Comparison of ENCODE assay signal across 16 cellular contexts in the genomic region with DNA sequence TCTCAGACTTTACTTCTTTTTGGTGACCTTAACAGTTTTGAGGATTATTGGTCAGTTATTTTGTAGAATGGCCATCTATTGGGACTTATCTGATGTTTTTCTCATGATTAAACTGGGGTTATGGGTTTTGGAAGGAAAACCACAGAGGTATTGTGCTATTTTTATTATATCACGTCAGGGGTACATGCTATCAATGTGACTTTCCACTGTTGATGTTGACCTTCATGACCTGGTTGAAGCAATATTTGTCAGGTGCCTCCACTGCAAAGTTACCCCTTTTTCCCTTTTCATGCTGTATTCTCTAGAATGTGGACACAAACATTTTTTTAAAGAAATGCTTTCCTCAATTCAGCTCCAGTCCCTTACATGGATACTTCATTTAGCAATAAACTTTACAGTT.
DNase-seq lines count a peak whose midpoint lies in the region; ATAC-seq and TF ChIP-seq lines count a peak whose summit lies in the region.
"Had no signal": no experiment of that assay in that cellular context is flagged by ENCODE, and none has a peak within 500 bp of the region (broad histone marks: within the 10 kb centered on the region; RNA-seq: fewer than 3 reads in every experiment).

No MANE protein-coding gene starts in this region.

- H3K23ac ChIP-seq in mesenchymal stem cell (ENCODE audit: low read length in 2 of 2), result no peak overlapping the region

- no peak overlapping the region for H3K14ac ChIP-seq in mesenchymal stem cell (ENCODE audit: low read length in 2 of 2)

- H3K79me1 ChIP-seq in mesenchymal stem cell (replicated peaks; ENCODE audit: low read length, poor library complexity, severe bottlenecking), result no peaks in the 10 kb centered on the region

- H2BK120ac ChIP-seq in mesenchymal stem cell (ENCODE audit: low read depth, low read length), result peak overlapping the region; percentile 37

- H3K4me3 ChIP-seq in heart left ventricle (no peak overlapping the region), mesenchymal stem cell (ENCODE audit: insufficient read depth in 1 of 2, low read depth in 1 of 2, low read length in 2 of 2) (no peak overlapping the region)
- H3K4me3 ChIP-seq: GM23338 had no signal

- TF ChIP-seq POLR2A in heart left ventricle (IDR thresholded peaks at IDR 0.05), result no peak

- H2BK15ac ChIP-seq in mesenchymal stem cell (ENCODE audit: low read depth, poor library complexity, severe bottlenecking), result no peak overlapping the region

- H3K27ac ChIP-seq in heart left ventricle (peak overlapping the region in 11 of 12 donors; percentile 52 to 85 (median 71)), mesenchymal stem cell (ENCODE audit: low read length, poor library complexity, severe bottlenecking) (no peak overlapping the region)

- DNase-seq in heart left ventricle (no peak), cardiac septum (ENCODE audit: low spot score) (no peak), left ventricle myocardium superior (no peak), left cardiac atrium (no peak), mesenchymal stem cell (no peak), islet precursor cell (no peak)
- DNase-seq: C1 segment of cervical spinal cord; Calu3; CD4-positive, alpha-beta memory T cell; COR-L47; DMS53; DMS79 treated with DMSO at 0.1 percent for 48 hours; GF-D8; H9 had no signal

- no peak overlapping the region for H3K9ac ChIP-seq in mesenchymal stem cell (ENCODE audit: low read length)

- peak overlapping the region in 1 of 2 experiments; percentile 22 for H3K4ac ChIP-seq in mesenchymal stem cell (ENCODE audit: low read depth in 1 of 2, low read length in 2 of 2)

- H2AK5ac ChIP-seq in mesenchymal stem cell (ENCODE audit: low read length, severe bottlenecking), result no peak overlapping the region

- no peaks in the 10 kb centered on the region for H3K36me3 ChIP-seq in heart left ventricle
- no peaks in the 10 kb centered on the region for H3K36me3 ChIP-seq in mesenchymal stem cell (ENCODE audit: control insufficient read depth in 1 of 2, insufficient read depth in 2 of 2, low read depth in 1 of 2, low read length in 2 of 2)

- intact Hi-C loops in heart left ventricle (cut with DNase I), result loop anchor here in 1 of 10 donors (5.0 kb wide), 1 partner anchor 154 kb away; the partner anchor contains the start of gene TSLP
- intact Hi-C loops in cardiac septum (cut with DNase I), result no loop called here
- intact Hi-C loops in left ventricle myocardium superior (cut with micrococcal nuclease), result no loop called here
- intact Hi-C loops in left cardiac atrium (cut with DNase I), result no loop called here

- TF ChIP-seq CTCF in heart left ventricle (IDR thresholded peaks at IDR 0.05), result no peak

- H2AFZ ChIP-seq in mesenchymal stem cell (ENCODE audit: low read depth, low read length), result no peak overlapping the region
- H2AFZ ChIP-seq: GM23338 had no signal

- H4K91ac ChIP-seq in mesenchymal stem cell (ENCODE audit: low read length), result no peak overlapping the region

- H3K27me3 ChIP-seq in heart left ventricle, result no peaks in the 10 kb centered on the region
- no peaks in the 10 kb centered on the region for H3K27me3 ChIP-seq in mesenchymal stem cell (ENCODE audit: control insufficient read depth in 1 of 2, insufficient read depth in 1 of 2, low read length in 2 of 2)

- no peak overlapping the region for H3K4me2 ChIP-seq in mesenchymal stem cell (ENCODE audit: low read length, poor library complexity, severe bottlenecking)
- H3K4me2 ChIP-seq: GM23338 had no signal

- H3K9me3 ChIP-seq in heart left ventricle (no peaks in the 10 kb centered on the region), mesenchymal stem cell (ENCODE audit: control insufficient read depth, low read length) (no peaks in the 10 kb centered on the region)

- peak overlapping the region in 1 of 2 experiments; percentile 4 for H2BK12ac ChIP-seq in mesenchymal stem cell (ENCODE audit: low read length in 2 of 2)

- peaks cover 0 to 38% (median 8%) of the 10 kb centered on the region in 12 donors for H3K4me1 ChIP-seq in heart left ventricle
- H3K4me1 ChIP-seq in mesenchymal stem cell (ENCODE audit: control insufficient read depth, insufficient read depth, low read depth, low read length), result no peaks in the 10 kb centered on the region

- 13 to 26% (median 19%) methylated on average over 1 of the region's 1 CpG for WGBS in heart left ventricle, 4 donors
- WGBS in mesenchymal stem cell, result 84% methylated on average over 1 of the region's 1 CpG

- H2BK5ac ChIP-seq in mesenchymal stem cell (ENCODE audit: low read depth, low read length, poor library complexity, severe bottlenecking), result no peak overlapping the region

- no peak overlapping the region for H4K8ac ChIP-seq in mesenchymal stem cell (ENCODE audit: low read length)

- ATAC-seq in heart left ventricle (peak; percentile 39 to 64 (median 62)), left ventricle myocardium superior (peak; percentile 59), left cardiac atrium (no peak)
- ATAC-seq: GM23338, HCT116 had no signal

- no peak overlapping the region for H3K18ac ChIP-seq in mesenchymal stem cell (ENCODE audit: low read depth in 1 of 2, low read length in 2 of 2)

Comparison
In these comparisons a context has a peak if more than half of its experiments do, and no peak if none do; other contexts are left out.
1. ATAC-seq: peak in heart left ventricle (4 of 4) and left ventricle myocardium superior (single experiment); none in left cardiac atrium (0 of 2).